8 cellular contexts compared by ENCODE assay signal in genomic region chr12:124918622-124918988, GRCh38. TPM values are rescaled to one million over a fixed set of nuclear protein-coding genes. Genes with fewer than 3 reads are reported as not detected.
DNase-seq lines count a peak whose midpoint lies in the region; ATAC-seq and TF ChIP-seq lines count a peak whose summit lies in the region.
"Not testable (repeated sequence)": the region's sequence is repeated elsewhere in the genome, so short reads cannot be mapped to it uniquely, and the experiment has no call there.

No MANE protein-coding gene starts in this region.

- not testable (repeated sequence) for H3K27me3 Mint-ChIP-seq in activated T-helper 17 cell treated with anti-CD3 and anti-CD28 coated beads, Interleukin-2, amount 50 U/mL, for 72 hours; chondrocyte (ENCODE audit: low read depth)
- peaks cover 0 to 10% (median 3%) of the 10 kb centered on the region in 3 donors for H3K27me3 Mint-ChIP-seq in naive B cell

- H3K9me3 ChIP-seq in GM23248 (ENCODE audit: low read depth); heart right ventricle; vagina: not testable (repeated sequence)

- H3K27me3 ChIP-seq in GM23248 (replicated peaks; ENCODE audit: insufficient read depth); heart right ventricle; vagina: not testable (repeated sequence)

- 86 to 88% methylated on average over 3 of the region's 3 CpGs for WGBS in GM23248 (ENCODE audit: low coverage in 1 of 2, low lambda C conversion rate in 2 of 2, missing lambda C conversion rate in 2 of 2), 2 experiments
- WGBS in heart right ventricle, 2 donors = 85 to 86% methylated on average over 3 of the region's 3 CpGs

- H4K20me1 ChIP-seq in GM23248 (ENCODE audit: insufficient read depth) = not testable (repeated sequence)

- not testable (repeated sequence) for TF ChIP-seq CTCF in RWPE1 (conservative IDR thresholded peaks at IDR 0.05; ENCODE audit: low read depth); chondrocyte (IDR thresholded peaks at IDR 0.05); heart right ventricle (IDR thresholded peaks at IDR 0.05); vagina (IDR thresholded peaks at IDR 0.05)

- H3K4me1 ChIP-seq in GM23248 (ENCODE audit: insufficient read depth) (peaks cover 48% of the 10 kb centered on the region), heart right ventricle (peaks cover 8 to 68% (median 54%) of the 10 kb centered on the region in 9 donors), vagina (peaks cover 66% of the 10 kb centered on the region)

- H2AFZ ChIP-seq in GM23248 = not testable (repeated sequence)

- H3K36me3 ChIP-seq in GM23248 (ENCODE audit: low read depth); heart right ventricle; vagina: not testable (repeated sequence)

- not testable (repeated sequence) for H3K4me3 ChIP-seq in GM23248, vagina
- peak overlapping the region in 8 of 10 donors; percentile 22 to 92 (median 65) for H3K4me3 ChIP-seq in heart right ventricle
- H3K4me3 ChIP-seq in skin epidermis = peak overlapping the region in 1 of 7 experiments; percentile 10

- POLR2A ChIA-PET in RWPE1 (lab: Yijun Ruan, JAX; ENCODE audit: low non-redundant PET) = not testable (repeated sequence)

- H3K9me2 ChIP-seq in GM23248 (ENCODE audit: insufficient read depth) = not testable (repeated sequence)

- H3K79me2 ChIP-seq in GM23248 (ENCODE audit: insufficient read depth) = peaks cover 24% of the 10 kb centered on the region

- peak overlapping the region; percentile 92 for H3K4me2 ChIP-seq in GM23248 (ENCODE audit: unreplicated experiment)

- peaks cover 59% of the 10 kb centered on the region for H3F3A ChIP-seq in GM23248 (ENCODE audit: insufficient read depth)

- TF ChIP-seq POLR2A in vagina (IDR thresholded peaks at IDR 0.05) = not testable (repeated sequence)

- peaks cover 52% of the 10 kb centered on the region for H3K4me1 Mint-ChIP-seq in activated T-helper 17 cell treated with anti-CD3 and anti-CD28 coated beads, Interleukin-2, amount 50 U/mL, for 72 hours
- H3K4me1 Mint-ChIP-seq in chondrocyte (ENCODE audit: low read depth) (peaks cover 79% of the 10 kb centered on the region), naive B cell (peaks cover 70 to 86% (median 81%) of the 10 kb centered on the region in 3 donors)

- not testable (repeated sequence) for ATAC-seq in activated T-helper 17 cell treated with anti-CD3 and anti-CD28 coated beads, Interleukin-2, amount 50 U/mL, for 72 hours (replicated peaks); heart right ventricle; naive B cell (ENCODE audit: low read depth in 2 of 2)

- peak overlapping the region; percentile 100 for H3K9ac ChIP-seq in GM23248

- not testable (repeated sequence) for DNase-seq in GM23248; RWPE1 (ENCODE audit: low spot score); chondrocyte (ENCODE audit: low spot score); heart right ventricle; naive B cell; vagina (ENCODE audit: extremely low spot score in 2 of 2)

- peak overlapping the region; percentile 100 for H3K27ac Mint-ChIP-seq in activated T-helper 17 cell treated with anti-CD3 and anti-CD28 coated beads, Interleukin-2, amount 50 U/mL, for 72 hours
- peak overlapping the region; percentile 100 for H3K27ac Mint-ChIP-seq in chondrocyte (ENCODE audit: unreplicated experiment)
- peak overlapping the region in 5 of 6 donors; percentile 79 to 100 (median 95) for H3K27ac Mint-ChIP-seq in naive B cell

- in situ Hi-C loops in GM23248 (cut with MboI) = not testable (repeated sequence)

- H3K9me3 Mint-ChIP-seq in activated T-helper 17 cell treated with anti-CD3 and anti-CD28 coated beads, Interleukin-2, amount 50 U/mL, for 72 hours; chondrocyte (ENCODE audit: low read depth): not testable (repeated sequence)
- H3K9me3 Mint-ChIP-seq in naive B cell = peaks cover 0 to 10% (median 3%) of the 10 kb centered on the region in 7 donors

- peaks cover 79% of the 10 kb centered on the region for H3K36me3 Mint-ChIP-seq in activated T-helper 17 cell treated with anti-CD3 and anti-CD28 coated beads, Interleukin-2, amount 50 U/mL, for 72 hours (ENCODE audit: low read depth)
- not testable (repeated sequence) for H3K36me3 Mint-ChIP-seq in chondrocyte (ENCODE audit: low read depth)
- peaks cover 11% of the 10 kb centered on the region in 2 donors for H3K36me3 Mint-ChIP-seq in naive B cell

- H3K27ac ChIP-seq in GM23248 (peak overlapping the region; percentile 100), RWPE1 (peak overlapping the region; percentile 97), heart right ventricle (peak overlapping the region; percentile 96 to 100 (median 100)), skin epidermis (peak overlapping the region; percentile 49 to 100 (median 100)), vagina (peak overlapping the region; percentile 100)

- H3K4me3 Mint-ChIP-seq in activated T-helper 17 cell treated with anti-CD3 and anti-CD28 coated beads, Interleukin-2, amount 50 U/mL, for 72 hours = peak overlapping the region; percentile 96
- H3K4me3 Mint-ChIP-seq in chondrocyte (ENCODE audit: unreplicated experiment) (peak overlapping the region; percentile 99), naive B cell (peak overlapping the region in 7 of 8 donors; percentile 53 to 100 (median 87))

- intact Hi-C loops in heart right ventricle (cut with DNase I); vagina (cut with DNase I): not testable (repeated sequence)

- CTCF ChIA-PET in RWPE1 (lab: Yijun Ruan, JAX) = interaction anchor here (0.6 to 1.2 kb wide), 3 partner anchors 12 to 204 kb away, joined by 3 to 5 read pairs (median 4); no protein-coding TSS in a partner anchor

RNA-seq across cellular contexts. Expression of gene UBC, which starts 4.2 kb away (rescaled TPM):
- 1,383 and 1,496 TPM in 2 replicates for total RNA-seq in GM23248 (2014; rRNA removed; shearing (Covaris generic))
- polyA plus RNA-seq in GM23248 (2016; fragmentation: Nextera tagmentation; extraction: Ambion mirVana) (1,490 and 1,515 TPM in 2 replicates), heart right ventricle (1,000 to 10,000 TPM; 1,225 to 1,619 TPM), naive B cell (ENCODE audit: low read depth in 6 of 6) (1,000 to 10,000 TPM in 5 of 6 donors, 100 to 1,000 TPM in 1; 741 to 1,939 (median 1,380) TPM)
- total RNA-seq in activated T-helper 17 cell treated with anti-CD3 and anti-CD28 coated beads, Interleukin-2, amount 50 U/mL, for 72 hours = 1,000 to 10,000 TPM in 1 of 2 donors, 100 to 1,000 TPM in 1; 955 to 1,030 TPM
- total RNA-seq in chondrocyte (987 to 1,235 TPM (median 1,212 TPM) in 3 replicates), heart right ventricle (1,000 to 10,000 TPM; 1,161 to 1,913 (median 1,447) TPM), vagina (2,671 TPM)

RNA-seq across cellular contexts. Expression of gene SCARB1, which starts 54.9 kb away (rescaled TPM):
- 2.2 and 3.2 TPM in 2 replicates for total RNA-seq in GM23248 (2014; rRNA removed; shearing (Covaris generic))
- polyA plus RNA-seq in GM23248 (2016; fragmentation: Nextera tagmentation; extraction: Ambion mirVana) = 5.0 and 5.2 TPM in 2 replicates
- total RNA-seq in activated T-helper 17 cell treated with anti-CD3 and anti-CD28 coated beads, Interleukin-2, amount 50 U/mL, for 72 hours = 10 to 100 TPM; 17.9 to 20.9 TPM
- total RNA-seq in chondrocyte = 20.1 to 30.0 TPM (median 20.4 TPM) in 3 replicates
- total RNA-seq in heart right ventricle = 10 to 100 TPM in 6 of 10 donors, 1 to 10 TPM in 4; 7.7 to 19.9 (median 11.9) TPM
- polyA plus RNA-seq in heart right ventricle = 10 to 100 TPM in 1 of 2 donors, 1 to 10 TPM in 1; 8.7 to 11.6 TPM
- 10 to 100 TPM in 4 of 6 donors, 1 to 10 TPM in 2; 4.1 to 20.8 (median 12.1) TPM for polyA plus RNA-seq in naive B cell (ENCODE audit: low read depth in 6 of 6)
- 20.6 TPM for total RNA-seq in vagina
